In genomic region chr19:30718728-30719127, GRCh38 we compare ENCODE assay signal across 9 cellular contexts.
DNase-seq lines count a peak whose midpoint lies in the region; ATAC-seq and FAIRE-seq lines count a peak whose summit lies in the region.
"Had no signal": no experiment of that assay in that cellular context is flagged by ENCODE, and none has a peak within 500 bp of the region (broad histone marks: within the 10 kb centered on the region; RNA-seq: fewer than 3 reads in every experiment).

No MANE protein-coding gene starts in this region.

- H3K36me3 ChIP-seq in HAP-1 (replicated peaks): no peaks in the 10 kb centered on the region
- H3K36me3 ChIP-seq: cardiac muscle cell had no signal

- no peak for ATAC-seq in stimulated activated memory B cell treated with anti-CD40 and anti-IgM and Interleukin-4, amounts not matched to agents 10 μg/mL and 1 μg/mL and 100 μg/mL, for 72 hours
- no peak for ATAC-seq in HG02970 (IDR thresholded peaks at IDR 0.05; ENCODE audit: low FRiP score, unreplicated experiment)

- no peak for FAIRE-seq in HTR-8/SVneo (lab: Jason Lieb, UNC)

- H3K4me3 Mint-ChIP-seq in activated T-helper 2 cell treated with anti-CD3 and anti-CD28 coated beads, Interferon-gamma antibody, Interleukin-2, Interleukin-4, amounts not matched to agents 10 μg/mL and 5 μg/mL and 100 μg/mL, durations not matched to agents 14 hours and 24 hours and 36 hours (ENCODE audit: low read depth): peak overlapping the region; percentile 72
- peak overlapping the region; percentile 13 for H3K4me3 Mint-ChIP-seq in stimulated activated memory B cell treated with anti-CD40 and anti-IgM and Interleukin-4, amounts not matched to agents 10 μg/mL and 1 μg/mL and 100 μg/mL, for 72 hours

- no peak overlapping the region for H3K4me3 ChIP-seq in HAP-1

- H3K27me3 ChIP-seq in HAP-1 (ENCODE audit: low read depth): no peaks in the 10 kb centered on the region

- in situ Hi-C loops in HAP-1 (cut with MboI; ENCODE audit: low sequenced_read_pairs): no loop called here

- no peak overlapping the region for H3K27ac Mint-ChIP-seq in activated T-helper 2 cell treated with anti-CD3 and anti-CD28 coated beads, Interferon-gamma antibody, Interleukin-2, Interleukin-4, amounts not matched to agents 10 μg/mL and 5 μg/mL and 100 μg/mL, durations not matched to agents 14 hours and 24 hours and 36 hours
- H3K27ac Mint-ChIP-seq in stimulated activated memory B cell treated with anti-CD40 and anti-IgM and Interleukin-4, amounts not matched to agents 10 μg/mL and 1 μg/mL and 100 μg/mL, for 72 hours: no peak overlapping the region

- intact Hi-C loops in activated T-helper 2 cell treated with anti-CD3 and anti-CD28 coated beads, Interferon-gamma antibody, Interleukin-2, Interleukin-4, amounts not matched to agents 10 μg/mL and 5 μg/mL and 100 μg/mL, durations not matched to agents 14 hours and 24 hours and 36 hours (cut with micrococcal nuclease): no loop called here

- no peaks in the 10 kb centered on the region for H3K9me3 ChIP-seq in HAP-1

- peaks cover 4% of the 10 kb centered on the region for H3K4me1 Mint-ChIP-seq in activated T-helper 2 cell treated with anti-CD3 and anti-CD28 coated beads, Interferon-gamma antibody, Interleukin-2, Interleukin-4, amounts not matched to agents 10 μg/mL and 5 μg/mL and 100 μg/mL, durations not matched to agents 14 hours and 24 hours and 36 hours (ENCODE audit: low read depth)
- H3K4me1 Mint-ChIP-seq in stimulated activated memory B cell treated with anti-CD40 and anti-IgM and Interleukin-4, amounts not matched to agents 10 μg/mL and 1 μg/mL and 100 μg/mL, for 72 hours: peaks cover 16% of the 10 kb centered on the region

- H3K9me3 Mint-ChIP-seq in activated T-helper 2 cell treated with anti-CD3 and anti-CD28 coated beads, Interferon-gamma antibody, Interleukin-2, Interleukin-4, amounts not matched to agents 10 μg/mL and 5 μg/mL and 100 μg/mL, durations not matched to agents 14 hours and 24 hours and 36 hours: no peaks in the 10 kb centered on the region
- peaks cover 6% of the 10 kb centered on the region for H3K9me3 Mint-ChIP-seq in stimulated activated memory B cell treated with anti-CD40 and anti-IgM and Interleukin-4, amounts not matched to agents 10 μg/mL and 1 μg/mL and 100 μg/mL, for 72 hours

- H3K4me1 ChIP-seq in HAP-1: peaks cover 2% of the 10 kb centered on the region

- no peaks in the 10 kb centered on the region for H3K36me3 Mint-ChIP-seq in activated T-helper 2 cell treated with anti-CD3 and anti-CD28 coated beads, Interferon-gamma antibody, Interleukin-2, Interleukin-4, amounts not matched to agents 10 μg/mL and 5 μg/mL and 100 μg/mL, durations not matched to agents 14 hours and 24 hours and 36 hours (ENCODE audit: low read depth)
- no peaks in the 10 kb centered on the region for H3K36me3 Mint-ChIP-seq in stimulated activated memory B cell treated with anti-CD40 and anti-IgM and Interleukin-4, amounts not matched to agents 10 μg/mL and 1 μg/mL and 100 μg/mL, for 72 hours

- DNase-seq in DMS 273 (lab: John Stamatoyannopoulos, UW; ENCODE audit: unreplicated experiment) (peak; percentile 12), DMS 273 treated with DMSO at 0.1 percent for 48 hours (lab: John Stamatoyannopoulos, UW) (no peak), left kidney (ENCODE audit: low read depth, low spot score) (peak; percentile 57), HAP-1 (ENCODE audit: low spot score in 2 of 2) (no peak), HTR-8/SVneo (ENCODE audit: insufficient read length, low spot score) (no peak)
- no peak for DNase-seq in activated T-helper 2 cell treated with anti-CD3 and anti-CD28 coated beads, Interferon-gamma antibody, Interleukin-2, Interleukin-4, amounts not matched to agents 10 μg/mL and 5 μg/mL and 100 μg/mL, durations not matched to agents 14 hours and 24 hours and 36 hours (ENCODE audit: low spot score)

- H3K27me3 Mint-ChIP-seq in activated T-helper 2 cell treated with anti-CD3 and anti-CD28 coated beads, Interferon-gamma antibody, Interleukin-2, Interleukin-4, amounts not matched to agents 10 μg/mL and 5 μg/mL and 100 μg/mL, durations not matched to agents 14 hours and 24 hours and 36 hours (ENCODE audit: low read depth): peaks cover 9% of the 10 kb centered on the region
- no peaks in the 10 kb centered on the region for H3K27me3 Mint-ChIP-seq in stimulated activated memory B cell treated with anti-CD40 and anti-IgM and Interleukin-4, amounts not matched to agents 10 μg/mL and 1 μg/mL and 100 μg/mL, for 72 hours

Comparison
In these comparisons a context has a peak if more than half of its experiments do, and no peak if none do; other contexts are left out.
1. DNase-seq: peak in DMS 273 (single experiment) and left kidney (single experiment); none in DMS 273 treated with DMSO at 0.1 percent for 48 hours (single experiment), activated T-helper 2 cell treated with anti-CD3 and anti-CD28 coated beads, Interferon-gamma antibody, Interleukin-2, Interleukin-4, amounts not matched to agents 10 μg/mL and 5 μg/mL and 100 μg/mL, durations not matched to agents 14 hours and 24 hours and 36 hours (single experiment), HAP-1 (0 of 2) and HTR-8/SVneo (single experiment).